ENCODE assay signal across 14 cellular contexts in genomic region chr10:132508497-132509443, GRCh38. TPM values are rescaled to one million over a fixed set of nuclear protein-coding genes. Genes with fewer than 3 reads are reported as not detected.
A peak's percentile ranks its signal among the peaks of the same experiment; 100 is the strongest.
DNase-seq lines count a peak whose midpoint lies in the region; ATAC-seq and TF ChIP-seq lines count a peak whose summit lies in the region.
"Had no signal": no experiment of that assay in that cellular context is flagged by ENCODE, and none has a peak within 500 bp of the region (broad histone marks: within the 10 kb centered on the region; RNA-seq: fewer than 3 reads in every experiment).

No MANE protein-coding gene starts in this region.

- H3K36me3 Mint-ChIP-seq in activated B cell treated with CpG ODN at 0.5 μM for 24 hours (ENCODE audit: low read depth), result no peaks in the 10 kb centered on the region

- H3K4me3 ChIP-seq in psoas muscle, result no peak overlapping the region
- H3K4me3 ChIP-seq: MG63, SJCRH30 had no signal

- WGBS in psoas muscle, 3 donors, result 55 to 66% (median 58%) methylated on average over 19 of the region's 19 CpGs

- no peaks in the 10 kb centered on the region for H3K4me1 Mint-ChIP-seq in activated B cell treated with CpG ODN at 0.5 μM for 24 hours

- no peaks in the 10 kb centered on the region for H3K9me3 Mint-ChIP-seq in activated B cell treated with CpG ODN at 0.5 μM for 24 hours

- no peak overlapping the region for H3K4me3 Mint-ChIP-seq in activated B cell treated with CpG ODN at 0.5 μM for 24 hours

- H3K4me1 ChIP-seq in psoas muscle, result peaks cover 18% of the 10 kb centered on the region
- H3K4me1 ChIP-seq: SJCRH30 had no signal

- TF ChIP-seq CTCF in AG09319 (IDR thresholded peaks at IDR 0.05; ENCODE audit: low read depth, low read length) (peak; percentile 7), activated B cell treated with CpG ODN at 0.5 μM for 24 hours (IDR thresholded peaks at IDR 0.05) (no peak), psoas muscle (IDR thresholded peaks at IDR 0.05) (peak; percentile 46)

- H3K27ac ChIP-seq in psoas muscle, result no peak overlapping the region
- H3K27ac ChIP-seq: SJCRH30 had no signal

- ATAC-seq in activated B cell treated with CpG ODN at 0.5 μM for 24 hours (ENCODE audit: low read depth) (no peak), left ventricle myocardium superior (peak; percentile 80), psoas muscle (peak; percentile 87 to 91 (median 88))

- POLR2A ChIA-PET in activated B cell treated with CpG ODN at 0.5 μM for 24 hours (lab: Charles Lee), result no interaction called here

- no peaks in the 10 kb centered on the region for H3K9me3 ChIP-seq in psoas muscle
- H3K9me3 ChIP-seq: SJCRH30 had no signal

- no peaks in the 10 kb centered on the region for H3K36me3 ChIP-seq in psoas muscle (ENCODE audit: insufficient read depth in 1 of 2, low read depth in 1 of 2)
- H3K36me3 ChIP-seq: MG63, SJCRH30 had no signal

- no peaks in the 10 kb centered on the region for H3K27me3 Mint-ChIP-seq in activated B cell treated with CpG ODN at 0.5 μM for 24 hours

- H3K27me3 ChIP-seq in psoas muscle (ENCODE audit: insufficient read depth in 3 of 3, low read length in 2 of 3), result no peaks in the 10 kb centered on the region
- H3K27me3 ChIP-seq: MG63, SJCRH30 had no signal

- H3K27ac Mint-ChIP-seq in activated B cell treated with CpG ODN at 0.5 μM for 24 hours, result no peak overlapping the region

- intact Hi-C loops in activated B cell treated with CpG ODN at 0.5 μM for 24 hours (cut with micrococcal nuclease) (no loop called here), left ventricle myocardium superior (cut with micrococcal nuclease) (no loop called here), psoas muscle (cut with DNase I) (loop anchor here in 1 of 2 donors (1.0 to 10.0 kb wide), 2 partner anchors 66 to 129 kb away; no protein-coding TSS in a partner anchor)

- no peak for DNase-seq in AG09319 (ENCODE audit: extremely low read depth, low read depth)
- peak; percentile 12 for DNase-seq in activated B cell treated with CpG ODN at 0.5 μM for 24 hours
- DNase-seq in left ventricle myocardium superior, result peak; percentile 82
- DNase-seq in psoas muscle, result peak; percentile 60 to 87
- no peak for DNase-seq in H4 (ENCODE audit: low spot score)
- DNase-seq in SIG-M5 (lab: John Stamatoyannopoulos, UW), result no peak
- DNase-seq in NCI-H187 (lab: John Stamatoyannopoulos, UW), result no peak
- DNase-seq in CD1c-positive myeloid dendritic cell (ENCODE audit: extremely low spot score), result no peak
- DNase-seq: activated CD4-positive, alpha-beta T cell treated with anti-CD3 and anti-CD28 coated beads for 1 hour; cerebellar nuclear complex; kidney glomerular epithelial cell; MG63; NCI-H510A; SJCRH30 had no signal

- CTCF ChIA-PET in activated B cell treated with CpG ODN at 0.5 μM for 24 hours (lab: Charles Lee), result no interaction called here

RNA-seq across cellular contexts. Expression of gene INPP5A, which starts 28.8 kb away (rescaled TPM):
- total RNA-seq in activated B cell treated with CpG ODN at 0.5 μM for 24 hours (20.5 and 24.9 TPM in 2 replicates), left ventricle myocardium superior (108 TPM), psoas muscle (10 to 100 TPM; 38.2 to 48.8 (median 42.2) TPM)
- polyA plus RNA-seq in psoas muscle, result 10 to 100 TPM; 15.1 to 44.3 (median 29.5) TPM
- 15.8 and 21.0 TPM in 2 replicates for total RNA-seq in H4 (2014; rRNA removed; shearing (Covaris generic))

Comparison
In these comparisons a context has a peak if more than half of its experiments do, and no peak if none do; other contexts are left out.
1. DNase-seq: peak in activated B cell treated with CpG ODN at 0.5 μM for 24 hours (single experiment), left ventricle myocardium superior (single experiment) and psoas muscle (2 of 2); none in AG09319 (single experiment), H4 (single experiment), SIG-M5 (single experiment), NCI-H187 (0 of 2) and CD1c-positive myeloid dendritic cell (single experiment).